Comparison of ENCODE assay signal across 12 cellular contexts in genomic region chr2:120949957-120950590, GRCh38.
A peak's percentile ranks its signal among the peaks of the same experiment; 100 is the strongest.
DNase-seq lines count a peak whose midpoint lies in the region; ATAC-seq and TF ChIP-seq lines count a peak whose summit lies in the region.
"Had no signal": no experiment of that assay in that cellular context is flagged by ENCODE, and none has a peak within 500 bp of the region (broad histone marks: within the 10 kb centered on the region; RNA-seq: fewer than 3 reads in every experiment).

No MANE protein-coding gene starts in this region.

- no peak overlapping the region for H3K4me3 Mint-ChIP-seq in activated T-cell treated with anti-CD3 and anti-CD28 coated beads, Interleukin-2, amount 50 U/mL, for 72 hours
- H3K4me3 Mint-ChIP-seq in activated T-helper 17 cell treated with anti-CD3 and anti-CD28 coated beads, Interleukin-2, amount 50 U/mL, for 72 hours, result no peak overlapping the region
- H3K4me3 Mint-ChIP-seq: CD4-positive, CD25-positive, alpha-beta regulatory T cell had no signal

- peaks cover 36% of the 10 kb centered on the region for H3K79me2 ChIP-seq in osteoblast (ENCODE audit: insufficient read depth, low read length)

- H3K4me1 ChIP-seq in osteoblast (ENCODE audit: insufficient read depth, low read length) (peaks cover 9% of the 10 kb centered on the region), tibial artery (peaks cover 0 to 2% (median 0%) of the 10 kb centered on the region in 4 donors)

- H3K4me1 Mint-ChIP-seq in activated T-cell treated with anti-CD3 and anti-CD28 coated beads, Interleukin-2, amount 50 U/mL, for 72 hours (ENCODE audit: low read depth), result peaks cover 12% of the 10 kb centered on the region
- no peaks in the 10 kb centered on the region for H3K4me1 Mint-ChIP-seq in activated T-helper 17 cell treated with anti-CD3 and anti-CD28 coated beads, Interleukin-2, amount 50 U/mL, for 72 hours
- H3K4me1 Mint-ChIP-seq: CD4-positive, CD25-positive, alpha-beta regulatory T cell had no signal

- H3K9me3 Mint-ChIP-seq in activated T-cell treated with anti-CD3 and anti-CD28 coated beads, Interleukin-2, amount 50 U/mL, for 72 hours, result no peaks in the 10 kb centered on the region
- no peaks in the 10 kb centered on the region for H3K9me3 Mint-ChIP-seq in activated T-helper 17 cell treated with anti-CD3 and anti-CD28 coated beads, Interleukin-2, amount 50 U/mL, for 72 hours
- H3K9me3 Mint-ChIP-seq: CD4-positive, CD25-positive, alpha-beta regulatory T cell had no signal

- ATAC-seq in activated T-cell treated with anti-CD3 and anti-CD28 coated beads, Interleukin-2, amount 50 U/mL, for 72 hours (replicated peaks in 1 of 2), result peak; percentile 71 to 73
- ATAC-seq in activated T-helper 17 cell treated with anti-CD3 and anti-CD28 coated beads, Interleukin-2, amount 50 U/mL, for 72 hours (replicated peaks), result peak; percentile 20

- H3K4me2 ChIP-seq in osteoblast (ENCODE audit: insufficient read depth, low read length), result no peak overlapping the region

- H3K36me3 Mint-ChIP-seq in activated T-cell treated with anti-CD3 and anti-CD28 coated beads, Interleukin-2, amount 50 U/mL, for 72 hours (ENCODE audit: insufficient read depth in 2 of 2), result no peaks in the 10 kb centered on the region
- no peaks in the 10 kb centered on the region for H3K36me3 Mint-ChIP-seq in activated T-helper 17 cell treated with anti-CD3 and anti-CD28 coated beads, Interleukin-2, amount 50 U/mL, for 72 hours (ENCODE audit: low read depth)
- H3K36me3 Mint-ChIP-seq: CD4-positive, CD25-positive, alpha-beta regulatory T cell had no signal

- no peak overlapping the region for H2AFZ ChIP-seq in osteoblast (ENCODE audit: low read length)

- intact Hi-C loops in tibial artery (cut with DNase I; ENCODE audit: low total_unique reads), result loop anchor here (10.0 kb wide), 1 partner anchor 115 kb away; no protein-coding TSS in a partner anchor

- H3K27me3 ChIP-seq in osteoblast (ENCODE audit: insufficient read depth, low read length) (no peaks in the 10 kb centered on the region), tibial artery (no peaks in the 10 kb centered on the region)
- H3K27me3 ChIP-seq: SJSA1 had no signal

- peaks cover 13% of the 10 kb centered on the region for H3K36me3 ChIP-seq in osteoblast (ENCODE audit: insufficient read depth, low read length)
- peaks cover 0 to 13% (median 0%) of the 10 kb centered on the region in 3 donors for H3K36me3 ChIP-seq in tibial artery

- H3K4me3 ChIP-seq in osteoblast (ENCODE audit: insufficient read depth, low read length) (no peak overlapping the region), tibial artery (no peak overlapping the region)
- H3K4me3 ChIP-seq: GM12878, SJSA1 had no signal

- peaks cover 39% of the 10 kb centered on the region for H4K20me1 ChIP-seq in osteoblast (ENCODE audit: insufficient read depth, low read length)

- H3K27ac ChIP-seq in osteoblast (ENCODE audit: low read depth, low read length), result no peak overlapping the region
- H3K27ac ChIP-seq in tibial artery, result no peak overlapping the region
- H3K27ac ChIP-seq: SJSA1 had no signal

- H3K27ac Mint-ChIP-seq in activated T-cell treated with anti-CD3 and anti-CD28 coated beads, Interleukin-2, amount 50 U/mL, for 72 hours, result no peak overlapping the region
- H3K27ac Mint-ChIP-seq in activated T-helper 17 cell treated with anti-CD3 and anti-CD28 coated beads, Interleukin-2, amount 50 U/mL, for 72 hours, result no peak overlapping the region
- H3K27ac Mint-ChIP-seq: CD4-positive, CD25-positive, alpha-beta regulatory T cell had no signal

- TF ChIP-seq CTCF in osteoblast (IDR thresholded peaks at IDR 0.05; ENCODE audit: extremely low read depth, low read depth, low read length) (no peak), tibial artery (IDR thresholded peaks at IDR 0.05) (no peak)

- peak; percentile 11 to 18 for DNase-seq in activated T-cell treated with anti-CD3 and anti-CD28 coated beads, Interleukin-2, amount 50 U/mL, for 72 hours
- DNase-seq in activated T-cell treated with anti-CD3 and anti-CD28 coated beads, Interleukin-2, amount 50 U/mL, for 48 hours, result no peak
- peak; percentile 42 for DNase-seq in LHCN-M2 (ENCODE audit: low read depth)
- peak; percentile 91 for DNase-seq in osteoblast (ENCODE audit: insufficient read length, low spot score, missing footprints)
- no peak for DNase-seq in NCI-H187 (lab: John Stamatoyannopoulos, UW)
- DNase-seq in tibial artery, result no peak
- DNase-seq in activated gamma-delta T cell treated with Interleukin-2 at 50 U/mL for 16 hours, result no peak
- DNase-seq: NCI-H1092 treated with DMSO at 0.1 percent for 48 hours had no signal

- peaks cover 5% of the 10 kb centered on the region for H3K27me3 Mint-ChIP-seq in activated T-cell treated with anti-CD3 and anti-CD28 coated beads, Interleukin-2, amount 50 U/mL, for 72 hours (ENCODE audit: low read depth)
- peaks cover 3% of the 10 kb centered on the region for H3K27me3 Mint-ChIP-seq in activated T-helper 17 cell treated with anti-CD3 and anti-CD28 coated beads, Interleukin-2, amount 50 U/mL, for 72 hours
- H3K27me3 Mint-ChIP-seq: CD4-positive, CD25-positive, alpha-beta regulatory T cell had no signal

- H3K9me3 ChIP-seq in osteoblast (ENCODE audit: low read depth, low read length) (no peaks in the 10 kb centered on the region), tibial artery (no peaks in the 10 kb centered on the region)
- H3K9me3 ChIP-seq: SJSA1 had no signal

Comparison
In these comparisons a context has a peak if more than half of its experiments do, and no peak if none do; other contexts are left out.
1. DNase-seq: peak in activated T-cell treated with anti-CD3 and anti-CD28 coated beads, Interleukin-2, amount 50 U/mL, for 72 hours (2 of 2), LHCN-M2 (single experiment) and osteoblast (single experiment); none in activated T-cell treated with anti-CD3 and anti-CD28 coated beads, Interleukin-2, amount 50 U/mL, for 48 hours (0 of 2), NCI-H187 (0 of 2), tibial artery (0 of 2) and activated gamma-delta T cell treated with Interleukin-2 at 50 U/mL for 16 hours (single experiment).